1 cellular context compared by ENCODE assay signal in genomic region chr3:184361932-184362667, GRCh38.
A peak's percentile ranks its signal among the peaks of the same experiment; 100 is the strongest.
TF ChIP-seq lines count a peak whose summit lies in the region.

No MANE protein-coding gene starts in this region.

TF ChIP-seq in HepG2, 621 proteins besides CTCF, POLR2A, EP300 and RAD21 (continues in another document):
- TF ChIP-seq JUND (CRISPR knock-in tag; IDR thresholded peaks at IDR 0.05) (0 out of 2 replicates have a peak, but pooled peaks have one; percentile 24), ZNF30 (CRISPR knock-in tag; IDR thresholded peaks at IDR 0.05) (no peak), RBM39 (IDR thresholded peaks at IDR 0.05; ENCODE audit: low read depth, low read length, poor library complexity, severe bottlenecking) (peak; percentile 66), ZNF605 (CRISPR knock-in tag; IDR thresholded peaks at IDR 0.05) (peak; percentile 77), LCORL (IDR thresholded peaks at IDR 0.05) (no peak), LCORL (CRISPR knock-in tag; IDR thresholded peaks at IDR 0.05) (0 out of 2 replicates have a peak, but pooled peaks have one; percentile 35), MXD3 (CRISPR knock-in tag; IDR thresholded peaks at IDR 0.05) (0 out of 2 replicates have a peak, but pooled peaks have one; percentile 5), ZNF547 (CRISPR knock-in tag; IDR thresholded peaks at IDR 0.05) (peak; percentile 3; the same call in 1 of the 2 replicates), KLF6 (CRISPR knock-in tag; IDR thresholded peaks at IDR 0.05) (no peak), ZNF839 (CRISPR knock-in tag; IDR thresholded peaks at IDR 0.05; ENCODE audit: borderline replicate concordance) (no peak), REL (CRISPR knock-in tag; conservative IDR thresholded peaks at IDR 0.05) (peak; percentile 89; the same call in 1 of the 2 replicates), PRDM15 (CRISPR knock-in tag; IDR thresholded peaks at IDR 0.05) (0 out of 2 replicates have a peak, but pooled peaks have one; percentile 19), SETDB1 (CRISPR knock-in tag; IDR thresholded peaks at IDR 0.05; ENCODE audit: borderline replicate concordance) (no peak), ZFX (CRISPR knock-in tag; IDR thresholded peaks at IDR 0.05; ENCODE audit: low read depth) (peak; percentile 52), POLR2G (IDR thresholded peaks at IDR 0.05; ENCODE audit: low read depth, low read length) (peak; percentile 15), ZNF274 (CRISPR knock-in tag; IDR thresholded peaks at IDR 0.05) (peak; percentile 79; the same call in 1 of the 2 replicates), ISL2 (CRISPR knock-in tag; IDR thresholded peaks at IDR 0.05) (0 out of 2 replicates have a peak, but pooled peaks have one; percentile 15), PHF8 (CRISPR knock-in tag; IDR thresholded peaks at IDR 0.05) (peak; percentile 37; the same call in 1 of the 2 replicates), YEATS4 (CRISPR knock-in tag; IDR thresholded peaks at IDR 0.05; ENCODE audit: borderline replicate concordance) (peak; percentile 39; the same call in 1 of the 2 replicates), MXD4 (CRISPR knock-in tag; IDR thresholded peaks at IDR 0.05) (no peak), CSRNP1 (CRISPR knock-in tag; IDR thresholded peaks at IDR 0.05) (0 out of 2 replicates have a peak, but pooled peaks have one; percentile 7), SIN3A (IDR thresholded peaks at IDR 0.05; ENCODE audit: borderline replicate concordance, low read depth, low read length) (0 out of 2 replicates have a peak, but pooled peaks have one; percentile 1), POGZ (CRISPR knock-in tag; IDR thresholded peaks at IDR 0.05) (no peak), ZXDC (CRISPR knock-in tag; IDR thresholded peaks at IDR 0.05) (no peak), THRA (CRISPR knock-in tag; IDR thresholded peaks at IDR 0.05; ENCODE audit: borderline replicate concordance) (no peak), HNRNPUL1 (IDR thresholded peaks at IDR 0.05; ENCODE audit: low read depth, low read length) (no peak), FOXM1 (CRISPR knock-in tag; IDR thresholded peaks at IDR 0.05) (0 out of 2 replicates have a peak, but pooled peaks have one; percentile 11), ZMAT3 (CRISPR knock-in tag; conservative IDR thresholded peaks at IDR 0.05) (0 out of 2 replicates have a peak, but pooled peaks have one; percentile 29), E2F1 (CRISPR knock-in tag; IDR thresholded peaks at IDR 0.05) (0 out of 2 replicates have a peak, but pooled peaks have one; percentile 28), MAF1 (CRISPR knock-in tag; IDR thresholded peaks at IDR 0.05; ENCODE audit: borderline replicate concordance) (0 out of 2 replicates have a peak, but pooled peaks have one; percentile 38), KDM5B (CRISPR knock-in tag; IDR thresholded peaks at IDR 0.05; ENCODE audit: borderline replicate concordance) (no peak; the same call in 1 of the 2 replicates), HES4 (CRISPR knock-in tag; IDR thresholded peaks at IDR 0.05; ENCODE audit: borderline replicate concordance) (0 out of 2 replicates have a peak, but pooled peaks have one; percentile 27), TEF (CRISPR knock-in tag; IDR thresholded peaks at IDR 0.05) (no peak), ZFAT (CRISPR knock-in tag; conservative IDR thresholded peaks at IDR 0.05) (no peak), ATF4 (CRISPR knock-in tag; IDR thresholded peaks at IDR 0.05) (0 out of 4 replicates have a peak, but pooled peaks of 1 of the 2 experiments have one; percentile 17), JUNB (CRISPR knock-in tag; IDR thresholded peaks at IDR 0.05; ENCODE audit: borderline replicate concordance) (peak; percentile 4; the same call in 1 of the 2 replicates), ZC3H13 (CRISPR knock-in tag; IDR thresholded peaks at IDR 0.05) (peak; percentile 40; the same call in 1 of the 2 replicates), ZNF333 (CRISPR knock-in tag; IDR thresholded peaks at IDR 0.05; ENCODE audit: borderline replicate concordance) (peak; percentile 85; the same call in 1 of the 2 replicates), ETS1 (CRISPR knock-in tag; IDR thresholded peaks at IDR 0.05) (peak; percentile 54; the same call in 1 of the 2 replicates), NFRKB (IDR thresholded peaks at IDR 0.05) (no peak), ZNF232 (CRISPR knock-in tag; IDR thresholded peaks at IDR 0.05; ENCODE audit: borderline replicate concordance) (0 out of 2 replicates have a peak, but pooled peaks have one; percentile 74), HOXA5 (CRISPR knock-in tag; IDR thresholded peaks at IDR 0.05) (0 out of 2 replicates have a peak, but pooled peaks have one; percentile 30), SKIL (CRISPR knock-in tag; IDR thresholded peaks at IDR 0.05; ENCODE audit: borderline replicate concordance) (0 out of 2 replicates have a peak, but pooled peaks have one; percentile 14), PLRG1 (conservative IDR thresholded peaks at IDR 0.05) (no peak), SRY (CRISPR knock-in tag; IDR thresholded peaks at IDR 0.05) (0 out of 2 replicates have a peak, but pooled peaks have one; percentile 12)
